In the genomic region with DNA sequence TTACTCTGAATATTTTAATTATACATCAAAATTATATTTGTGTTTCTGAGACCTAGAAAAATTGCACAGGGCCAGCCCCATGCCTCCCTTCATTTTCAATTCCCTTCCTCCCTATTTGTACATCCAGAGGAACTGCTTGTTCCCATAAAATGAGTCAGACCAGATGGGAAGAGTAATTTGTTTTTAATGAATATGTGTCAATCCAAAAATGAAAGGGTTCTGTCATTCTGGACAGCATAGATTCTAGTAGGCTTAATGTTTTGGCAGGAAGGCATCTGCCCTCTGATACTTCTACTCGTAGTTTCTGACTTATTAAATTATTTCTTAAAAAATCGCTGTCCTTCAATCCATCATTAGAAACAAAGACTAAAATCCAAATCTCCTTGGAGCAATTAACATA, we compare ENCODE assay signal across 19 cellular contexts.
DNase-seq lines count a peak whose midpoint lies in the region; ATAC-seq and TF ChIP-seq lines count a peak whose summit lies in the region.
"Had no signal": no experiment of that assay in that cellular context is flagged by ENCODE, and none has a peak within 500 bp of the region (broad histone marks: within the 10 kb centered on the region; RNA-seq: fewer than 3 reads in every experiment).

No MANE protein-coding gene starts in this region.

- intact Hi-C loops in Right ventricle myocardium superior (cut with DNase I), result no loop called here

- H3K4me1 ChIP-seq in right atrium auricular region (no peaks in the 10 kb centered on the region), suprapubic skin (no peaks in the 10 kb centered on the region), endodermal cell (ENCODE audit: control insufficient read depth, insufficient read depth, low read length) (no peaks in the 10 kb centered on the region)
- H3K4me1 ChIP-seq: Peyer's patch had no signal

- ATAC-seq in Right ventricle myocardium superior (ENCODE audit: poor library complexity) (peak; percentile 41), GM21737 (IDR thresholded peaks at IDR 0.05; ENCODE audit: unreplicated experiment) (no peak)
- ATAC-seq: HCT116 had no signal

- H3K27me3 Mint-ChIP-seq in endodermal cell (ENCODE audit: insufficient read depth), result no peaks in the 10 kb centered on the region
- H3K27me3 Mint-ChIP-seq: B cell had no signal

- no peaks in the 10 kb centered on the region for H3K9me3 ChIP-seq in right atrium auricular region
- no peaks in the 10 kb centered on the region for H3K9me3 ChIP-seq in suprapubic skin
- H3K9me3 ChIP-seq in endodermal cell (ENCODE audit: control insufficient read depth, low read length), result no peaks in the 10 kb centered on the region
- H3K9me3 ChIP-seq: Peyer's patch had no signal

- WGBS in suprapubic skin, result 63% methylated on average over 2 of the region's 2 CpGs
- WGBS in endodermal cell (ENCODE audit: insufficient coverage in 1 of 2, insufficient read length in 1 of 2), 2 experiments, result 60 to 86% methylated on average over 2 of the region's 2 CpGs

- DNase-seq in Right ventricle myocardium superior (no peak), right atrium auricular region (ENCODE audit: low spot score) (no peak), LHCN-M2 (ENCODE audit: low read depth) (peak; percentile 46), fibroblast of villous mesenchyme (ENCODE audit: low read depth) (peak; percentile 15), suprapubic skin (ENCODE audit: low spot score in 2 of 2) (no peak), endodermal cell (no peak)
- DNase-seq: GM23248, KG1, NCI-H1105 treated with DMSO at 0.1 percent for 48 hours, NCI-H2029 treated with DMSO at 0.1 percent for 48 hours, NCI-H2171, NCI-H345, NCI-H524 treated with DMSO at 0.1 percent for 48 hours, Peyer's patch, SW 1271 had no signal

- H3K4me3 Mint-ChIP-seq in endodermal cell, result no peak overlapping the region
- H3K4me3 Mint-ChIP-seq: B cell, CD14-positive monocyte had no signal

- H3K36me3 ChIP-seq in right atrium auricular region (no peaks in the 10 kb centered on the region), suprapubic skin (no peaks in the 10 kb centered on the region), endodermal cell (ENCODE audit: control insufficient read depth, insufficient read depth, low read length) (no peaks in the 10 kb centered on the region)
- H3K36me3 ChIP-seq: Peyer's patch had no signal

- no peak for TF ChIP-seq EP300 in suprapubic skin (IDR thresholded peaks at IDR 0.05)

- TF ChIP-seq CTCF in right atrium auricular region (IDR thresholded peaks at IDR 0.05) (no peak), fibroblast of villous mesenchyme (IDR thresholded peaks at IDR 0.05; ENCODE audit: insufficient read depth, low read depth, low read length) (no peak), suprapubic skin (IDR thresholded peaks at IDR 0.05) (no peak), endodermal cell (conservative IDR thresholded peaks at IDR 0.05) (no peak)

- H3K27ac Mint-ChIP-seq in endodermal cell, result no peak overlapping the region
- H3K27ac Mint-ChIP-seq: B cell, CD14-positive monocyte had no signal

- H3K4me1 Mint-ChIP-seq in endodermal cell, result no peaks in the 10 kb centered on the region
- H3K4me1 Mint-ChIP-seq: B cell, CD14-positive monocyte had no signal

- no peak overlapping the region for H3K9ac ChIP-seq in endodermal cell (ENCODE audit: extremely low read depth, low read length, poor library complexity, severe bottlenecking)
- H3K9ac ChIP-seq: GM23248 had no signal

- H3K27me3 ChIP-seq in right atrium auricular region, result no peaks in the 10 kb centered on the region
- no peaks in the 10 kb centered on the region for H3K27me3 ChIP-seq in suprapubic skin
- no peaks in the 10 kb centered on the region for H3K27me3 ChIP-seq in endodermal cell (ENCODE audit: control insufficient read depth, insufficient read depth, low read length, poor library complexity, severe bottlenecking)
- H3K27me3 ChIP-seq: Peyer's patch had no signal

- TF ChIP-seq POLR2A in suprapubic skin (IDR thresholded peaks at IDR 0.05), result no peak

- H3K4me3 ChIP-seq in right atrium auricular region, result no peak overlapping the region
- H3K4me3 ChIP-seq in fibroblast of villous mesenchyme (ENCODE audit: low read depth, low read length), result no peak overlapping the region
- H3K4me3 ChIP-seq in suprapubic skin, result no peak overlapping the region
- no peak overlapping the region for H3K4me3 ChIP-seq in endodermal cell (ENCODE audit: low read length)
- H3K4me3 ChIP-seq: GM23248, Peyer's patch had no signal

- H3K27ac ChIP-seq in right atrium auricular region, result peak overlapping the region in 1 of 2 donors; percentile 39
- H3K27ac ChIP-seq in suprapubic skin, result peak overlapping the region; percentile 39
- H3K27ac ChIP-seq in endodermal cell (ENCODE audit: low read depth, low read length), result no peak overlapping the region
- H3K27ac ChIP-seq: GM23248, Peyer's patch had no signal

- no peaks in the 10 kb centered on the region for H3K36me3 Mint-ChIP-seq in endodermal cell (ENCODE audit: low read depth)
- H3K36me3 Mint-ChIP-seq: CD14-positive monocyte had no signal

- H3K9me3 Mint-ChIP-seq in endodermal cell, result no peaks in the 10 kb centered on the region

Comparison
In these comparisons a context has a peak if more than half of its experiments do, and no peak if none do; other contexts are left out.
1. DNase-seq: peak in LHCN-M2 (single experiment) and fibroblast of villous mesenchyme (single experiment); none in Right ventricle myocardium superior (single experiment), right atrium auricular region (single experiment), suprapubic skin (0 of 2) and endodermal cell (single experiment).